Comparison of ENCODE assay signal across 11 cellular contexts in genomic region chr16:50276128-50276444, GRCh38. TPM values are rescaled to one million over a fixed set of nuclear protein-coding genes. Genes with fewer than 3 reads are reported as not detected.
DNase-seq lines count a peak whose midpoint lies in the region; TF ChIP-seq lines count a peak whose summit lies in the region.
"Had no signal": no experiment of that assay in that cellular context is flagged by ENCODE, and none has a peak within 500 bp of the region (broad histone marks: within the 10 kb centered on the region; RNA-seq: fewer than 3 reads in every experiment).

No MANE protein-coding gene starts in this region.

- H3K4me3 ChIP-seq in NT2/D1 (ENCODE audit: insufficient read length, low read depth) (no peak overlapping the region), spleen (peak overlapping the region in 3 of 8 donors; percentile 46 to 72 (median 46)), PC-9 (no peak overlapping the region)

- intact Hi-C loops in dendritic cell treated with granulocyte-macrophage colony-stimulating factor and Interleukin-4, amounts not matched to agents 40 ng/mL and 50 ng/mL, for 4 days (cut with micrococcal nuclease), result loop anchor here (5.0 kb wide), 2 partner anchors 36 to 421 kb away; no protein-coding TSS in a partner anchor
- intact Hi-C loops in spleen (cut with DNase I; ENCODE audit: low total_unique reads) (no loop called here), PC-9 (cut with micrococcal nuclease; ENCODE audit: unreplicated experiment) (no loop called here)

- H3K9me2 ChIP-seq in PC-9 (ENCODE audit: insufficient read depth), result no peaks in the 10 kb centered on the region

- no peaks in the 10 kb centered on the region for H3K27me3 Mint-ChIP-seq in activated naive CD4-positive, alpha-beta T cell treated with anti-CD3 and anti-CD28 coated beads, Interleukin-2, amount 10 ng/mL, durations not matched to agents 7 days and 5 days
- no peaks in the 10 kb centered on the region for H3K27me3 Mint-ChIP-seq in dendritic cell treated with granulocyte-macrophage colony-stimulating factor and Interleukin-4, amounts not matched to agents 40 ng/mL and 50 ng/mL, for 4 days
- H3K27me3 Mint-ChIP-seq: type B pancreatic cell had no signal

- peak overlapping the region; percentile 52 for H3K27ac Mint-ChIP-seq in activated naive CD4-positive, alpha-beta T cell treated with anti-CD3 and anti-CD28 coated beads, Interleukin-2, amount 10 ng/mL, durations not matched to agents 7 days and 5 days
- H3K27ac Mint-ChIP-seq in dendritic cell treated with granulocyte-macrophage colony-stimulating factor and Interleukin-4, amounts not matched to agents 40 ng/mL and 50 ng/mL, for 4 days, result peak overlapping the region; percentile 90
- H3K27ac Mint-ChIP-seq: type B pancreatic cell had no signal

- no peak for TF ChIP-seq POLR2A in spleen (IDR thresholded peaks at IDR 0.05)

- BruUV-seq in PC-9 (replicated peaks; lab: Mats Ljungman, UMichigan), result no TSS peak

- DNase-seq in activated naive CD4-positive, alpha-beta T cell treated with anti-CD3 and anti-CD28 coated beads, Interleukin-2, amount 10 ng/mL, durations not matched to agents 7 days and 5 days, result no peak
- DNase-seq in activated naive CD4-positive, alpha-beta T cell (lab: John Stamatoyannopoulos, UW), result no peak
- no peak for DNase-seq in NT2/D1 (ENCODE audit: low read depth, low spot score)
- peak; percentile 83 for DNase-seq in spleen
- DNase-seq in amygdala (lab: John Stamatoyannopoulos, UW), result no peak
- no peak for DNase-seq in PC-9
- DNase-seq in DMS53 (lab: John Stamatoyannopoulos, UW), result no peak
- DNase-seq: NCI-H1436 treated with DMSO at 0.1 percent for 48 hours had no signal

- peaks cover 28% of the 10 kb centered on the region for H3K4me1 ChIP-seq in NT2/D1 (ENCODE audit: insufficient read depth, insufficient read length)
- H3K4me1 ChIP-seq in spleen, result peaks cover 70 to 100% (median 99%) of the 10 kb centered on the region in 6 donors
- peaks cover 11% of the 10 kb centered on the region for H3K4me1 ChIP-seq in PC-9 (replicated peaks; ENCODE audit: insufficient read depth)

- 75 to 88% (median 85%) methylated on average over 1 to 5 of the region's 5 CpGs for WGBS in spleen, 5 donors

- POLR2A ChIA-PET in PC-9 (lab: Charles Lee; ENCODE audit: unreplicated experiment), result no interaction called here

- peaks cover 99% of the 10 kb centered on the region for H3K4me1 Mint-ChIP-seq in activated naive CD4-positive, alpha-beta T cell treated with anti-CD3 and anti-CD28 coated beads, Interleukin-2, amount 10 ng/mL, durations not matched to agents 7 days and 5 days
- H3K4me1 Mint-ChIP-seq in dendritic cell treated with granulocyte-macrophage colony-stimulating factor and Interleukin-4, amounts not matched to agents 40 ng/mL and 50 ng/mL, for 4 days (ENCODE audit: low read depth), result peaks cover 86% of the 10 kb centered on the region

- no peak overlapping the region for H3K4me2 ChIP-seq in PC-9

- H3K79me2 ChIP-seq in PC-9 (ENCODE audit: low read depth), result no peaks in the 10 kb centered on the region

- H3K4me3 Mint-ChIP-seq in activated naive CD4-positive, alpha-beta T cell treated with anti-CD3 and anti-CD28 coated beads, Interleukin-2, amount 10 ng/mL, durations not matched to agents 7 days and 5 days, result peak overlapping the region; percentile 15
- peak overlapping the region; percentile 96 for H3K4me3 Mint-ChIP-seq in dendritic cell treated with granulocyte-macrophage colony-stimulating factor and Interleukin-4, amounts not matched to agents 40 ng/mL and 50 ng/mL, for 4 days
- H3K4me3 Mint-ChIP-seq: type B pancreatic cell had no signal

- H3F3A ChIP-seq in PC-9 (ENCODE audit: insufficient read depth, low read depth), result peaks cover 10% of the 10 kb centered on the region; the same call in 1 of the 2 replicates

- peaks cover 59% of the 10 kb centered on the region for H3K36me3 Mint-ChIP-seq in activated naive CD4-positive, alpha-beta T cell treated with anti-CD3 and anti-CD28 coated beads, Interleukin-2, amount 10 ng/mL, durations not matched to agents 7 days and 5 days
- peaks cover 85% of the 10 kb centered on the region for H3K36me3 Mint-ChIP-seq in dendritic cell treated with granulocyte-macrophage colony-stimulating factor and Interleukin-4, amounts not matched to agents 40 ng/mL and 50 ng/mL, for 4 days (ENCODE audit: low read depth)
- H3K36me3 Mint-ChIP-seq: type B pancreatic cell had no signal

- peak overlapping the region; percentile 36 for H3K9ac ChIP-seq in NT2/D1 (ENCODE audit: insufficient read length, low read depth)

- no peak for TF ChIP-seq CTCF in spleen (IDR thresholded peaks at IDR 0.05 in 8 of 11, conservative IDR thresholded peaks at IDR 0.05 in 3 of 11)
- TF ChIP-seq CTCF in PC-9 (conservative IDR thresholded peaks at IDR 0.05), result no peak

- H3K9me3 Mint-ChIP-seq in activated naive CD4-positive, alpha-beta T cell treated with anti-CD3 and anti-CD28 coated beads, Interleukin-2, amount 10 ng/mL, durations not matched to agents 7 days and 5 days, result no peaks in the 10 kb centered on the region
- H3K9me3 Mint-ChIP-seq in dendritic cell treated with granulocyte-macrophage colony-stimulating factor and Interleukin-4, amounts not matched to agents 40 ng/mL and 50 ng/mL, for 4 days, result no peaks in the 10 kb centered on the region

- H4K20me1 ChIP-seq in PC-9 (ENCODE audit: insufficient read depth), result peaks cover 3% of the 10 kb centered on the region; the same call in 1 of the 2 replicates

- no peak overlapping the region for H2AFZ ChIP-seq in PC-9

- H3K27me3 ChIP-seq in NT2/D1 (ENCODE audit: insufficient read depth, insufficient read length), result no peaks in the 10 kb centered on the region
- H3K27me3 ChIP-seq in spleen (replicated peaks in 1 of 7), result no peaks in the 10 kb centered on the region
- H3K27me3 ChIP-seq in PC-9 (ENCODE audit: insufficient read depth, low read depth), result no peaks in the 10 kb centered on the region
- H3K27me3 ChIP-seq: dorsolateral prefrontal cortex had no signal

- peak overlapping the region; percentile 61 to 98 (median 92) for H3K27ac ChIP-seq in spleen
- no peak overlapping the region for H3K27ac ChIP-seq in PC-9

- H3K36me3 ChIP-seq in NT2/D1 (ENCODE audit: insufficient read depth, insufficient read length, low read length) (peaks cover 10% of the 10 kb centered on the region), spleen (peaks cover 0 to 6% (median 0%) of the 10 kb centered on the region in 6 donors), PC-9 (ENCODE audit: low read depth) (no peaks in the 10 kb centered on the region)

- CTCF ChIA-PET in activated naive CD4-positive, alpha-beta T cell treated with anti-CD3 and anti-CD28 coated beads, Interleukin-2, amount 10 ng/mL, durations not matched to agents 7 days and 5 days (lab: Charles Lee), result interaction anchor here (0.6 to 2.8 kb wide), 5 partner anchors 10 to 78 kb away, joined by 3 to 18 read pairs (median 3); partner anchors contain the start of gene ADCY7
- CTCF ChIA-PET in PC-9 (lab: Charles Lee), result no interaction called here

- H3K9me3 ChIP-seq in NT2/D1 (ENCODE audit: insufficient read depth, low read length) (no peaks in the 10 kb centered on the region), spleen (no peaks in the 10 kb centered on the region), PC-9 (ENCODE audit: insufficient read depth, low read depth) (no peaks in the 10 kb centered on the region)

RNA-seq across cellular contexts. Expression of gene ADCY7, which starts 9.7 kb away (rescaled TPM):
- total RNA-seq in spleen, result 100 to 1,000 TPM in 5 of 7 donors, 10 to 100 TPM in 2; 68.6 to 158 (median 126) TPM
- 10 to 100 TPM in 2 of 3 donors, 1 to 10 TPM in 1; 9.8 to 32.3 (median 16.3) TPM for polyA plus RNA-seq in spleen
- 39.3 and 59.5 TPM in 2 replicates for total RNA-seq in PC-9 (2021)
